9 cellular contexts compared by ENCODE assay signal in the genomic region with DNA sequence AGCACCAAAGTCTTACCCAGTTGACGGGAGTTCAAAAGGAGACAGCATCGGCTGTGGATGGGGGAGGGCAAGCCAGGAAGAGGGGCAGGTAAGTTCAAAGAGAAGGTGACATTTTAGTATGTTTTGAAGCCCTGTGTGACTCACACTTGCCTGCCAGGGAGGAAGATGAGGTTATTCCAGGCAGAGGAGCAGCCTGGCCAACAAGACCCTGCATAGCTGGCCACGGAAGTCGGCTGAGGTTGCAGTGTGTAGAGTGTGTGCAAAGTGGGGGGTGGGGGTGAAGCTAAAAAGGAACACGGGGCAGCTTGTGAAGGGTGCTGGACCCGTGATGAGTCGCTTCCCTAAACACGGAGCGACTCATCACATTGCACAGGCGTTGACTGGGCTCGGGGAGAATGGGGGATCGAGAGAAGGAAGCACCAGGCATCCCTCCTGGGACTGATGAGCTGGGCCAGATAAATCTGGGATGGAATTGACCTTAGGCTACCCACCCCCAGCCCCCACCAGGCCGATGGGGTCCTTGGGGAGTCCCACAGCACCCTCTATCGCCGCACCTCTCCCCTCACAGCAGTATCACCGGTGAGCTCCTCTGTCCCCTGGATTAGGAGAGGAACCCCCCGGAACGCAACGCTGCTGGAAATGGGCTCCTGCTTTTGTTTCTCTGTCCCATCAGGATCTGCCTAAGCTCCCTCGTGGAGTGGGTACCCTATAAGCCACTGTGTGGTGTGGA.
A peak's percentile ranks its signal among the peaks of the same experiment; 100 is the strongest.
DNase-seq lines count a peak whose midpoint lies in the region; ATAC-seq lines count a peak whose summit lies in the region.
"Had no signal": no experiment of that assay in that cellular context is flagged by ENCODE, and none has a peak within 500 bp of the region (broad histone marks: within the 10 kb centered on the region; RNA-seq: fewer than 3 reads in every experiment).

No MANE protein-coding gene starts in this region.

- peak; percentile 83 for DNase-seq in Kasumi-1 (lab: John Stamatoyannopoulos, UW)
- DNase-seq in activated CD4-positive, alpha-beta T cell treated with anti-CD3 and anti-CD28 coated beads, Interleukin-2, amount 50 U/mL, for 48 hours = peak; percentile 63 to 70
- DNase-seq in effector memory CD8-positive, alpha-beta T cell = peak; percentile 14 to 30 (median 19)
- peak; percentile 51 for DNase-seq in stimulated activated CD8-positive, alpha-beta memory T cell treated with anti-CD3 and anti-CD28 coated beads, Interleukin-12 subunit alpha, Interleukin-12 subunit beta, amount 100 ng/mL, for 4 hours (ENCODE audit: low read depth)
- no peak for DNase-seq in NCI-H2029 treated with DMSO at 0.1 percent for 48 hours (lab: John Stamatoyannopoulos, UW)
- no peak for DNase-seq in cerebellar nuclear complex (lab: John Stamatoyannopoulos, UW)
- no peak for DNase-seq in DMS114 treated with DMSO at 0.1 percent for 48 hours (lab: John Stamatoyannopoulos, UW; ENCODE audit: unreplicated experiment)
- DNase-seq: NCI-H2171 had no signal

- peaks cover 47 to 50% of the 10 kb centered on the region in 2 donors for H3K4me1 Mint-ChIP-seq in effector memory CD8-positive, alpha-beta T cell (ENCODE audit: low read depth in 2 of 2)

- peaks cover 8% of the 10 kb centered on the region for H3K36me3 Mint-ChIP-seq in effector memory CD8-positive, alpha-beta T cell (ENCODE audit: insufficient read depth)

- H3K4me3 Mint-ChIP-seq in effector memory CD8-positive, alpha-beta T cell = peak overlapping the region; percentile 68 to 76

- peak overlapping the region; percentile 77 to 94 for H3K27ac Mint-ChIP-seq in effector memory CD8-positive, alpha-beta T cell

- ATAC-seq in effector memory CD8-positive, alpha-beta T cell (replicated peaks) = peak; percentile 75
- no peak for ATAC-seq in GM21529 (IDR thresholded peaks at IDR 0.05; ENCODE audit: unreplicated experiment)

- H3K27me3 Mint-ChIP-seq in effector memory CD8-positive, alpha-beta T cell = no peaks in the 10 kb centered on the region

- H3K9me3 Mint-ChIP-seq in effector memory CD8-positive, alpha-beta T cell = no peaks in the 10 kb centered on the region

Comparison
In these comparisons a context has a peak if more than half of its experiments do, and no peak if none do; other contexts are left out.
1. DNase-seq: peak in Kasumi-1 (2 of 2), activated CD4-positive, alpha-beta T cell treated with anti-CD3 and anti-CD28 coated beads, Interleukin-2, amount 50 U/mL, for 48 hours (2 of 2), effector memory CD8-positive, alpha-beta T cell (3 of 3) and stimulated activated CD8-positive, alpha-beta memory T cell treated with anti-CD3 and anti-CD28 coated beads, Interleukin-12 subunit alpha, Interleukin-12 subunit beta, amount 100 ng/mL, for 4 hours (single experiment); none in NCI-H2029 treated with DMSO at 0.1 percent for 48 hours (single experiment), cerebellar nuclear complex (0 of 2) and DMS114 treated with DMSO at 0.1 percent for 48 hours (single experiment).